Comparison of ENCODE assay signal across 10 cellular contexts in the genomic region with DNA sequence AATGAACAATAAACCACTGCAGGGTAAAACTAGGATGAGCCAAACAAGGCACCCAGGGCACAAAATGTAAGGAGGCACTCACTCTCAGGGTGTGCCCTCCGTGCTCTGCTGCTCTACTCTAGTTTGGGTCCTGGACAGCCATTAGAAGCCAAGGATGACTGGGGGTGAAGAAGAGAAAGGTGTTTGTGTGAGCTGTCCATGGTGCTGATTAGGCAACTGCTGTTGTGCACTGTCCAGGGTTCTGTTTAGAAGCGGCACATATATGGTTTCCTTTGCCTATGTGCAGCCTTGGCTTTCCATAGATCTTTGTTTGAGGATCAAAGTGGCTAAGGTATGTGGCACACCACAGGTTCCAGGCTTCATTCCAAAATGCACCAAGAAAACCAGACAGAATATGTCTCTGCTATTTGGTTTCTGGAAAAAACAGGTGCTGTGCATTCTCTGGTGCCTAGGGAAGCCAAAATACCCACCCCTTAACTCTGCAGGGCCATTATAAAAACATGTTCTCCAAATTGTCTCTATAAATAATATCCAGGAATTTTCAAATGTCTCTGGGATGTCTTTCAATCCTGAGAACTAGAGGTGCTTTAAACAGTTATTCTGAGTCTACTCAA.
A peak's percentile ranks its signal among the peaks of the same experiment; 100 is the strongest.
DNase-seq lines count a peak whose midpoint lies in the region; ATAC-seq and TF ChIP-seq lines count a peak whose summit lies in the region.
"Had no signal": no experiment of that assay in that cellular context is flagged by ENCODE, and none has a peak within 500 bp of the region (broad histone marks: within the 10 kb centered on the region; RNA-seq: fewer than 3 reads in every experiment).

No MANE protein-coding gene starts in this region.

- H3K36me3 ChIP-seq in CD4-positive, CD25-positive, alpha-beta regulatory T cell (ENCODE audit: control insufficient read depth, insufficient read depth, low read length) = no peaks in the 10 kb centered on the region
- H3K36me3 ChIP-seq in HEK293 (ENCODE audit: control insufficient read depth in 2 of 2, insufficient read depth in 1 of 2, low read length in 2 of 2) = no peaks in the 10 kb centered on the region
- no peaks in the 10 kb centered on the region for H3K36me3 ChIP-seq in tibial nerve
- H3K36me3 ChIP-seq: Peyer's patch had no signal

- peak in 2 of 3 donors; percentile 1 to 14 for DNase-seq in CD4-positive, CD25-positive, alpha-beta regulatory T cell
- DNase-seq in UCSD-AML1 (lab: John Stamatoyannopoulos, UW; ENCODE audit: unreplicated experiment) (peak; percentile 14), iPS-NIHi11 (ENCODE audit: low spot score) (peak; percentile 82), tibial nerve (ENCODE audit: low spot score in 2 of 2) (no peak), T1000 (lab: John Stamatoyannopoulos, UW) (no peak)
- DNase-seq in activated T-cell treated with anti-CD3 and anti-CD28 coated beads, Interleukin-2, amount 50 U/mL, for 1 hour = no peak
- DNase-seq: kidney, Peyer's patch had no signal

- H3K9me3 ChIP-seq in CD4-positive, CD25-positive, alpha-beta regulatory T cell (ENCODE audit: control insufficient read depth in 2 of 2, low read length in 2 of 2) = no peaks in the 10 kb centered on the region
- H3K9me3 ChIP-seq in HEK293 (ENCODE audit: control insufficient read depth, insufficient read depth, low read depth, low read length) (no peaks in the 10 kb centered on the region), tibial nerve (peaks cover 0 to 24% (median 2%) of the 10 kb centered on the region in 4 donors)
- H3K9me3 ChIP-seq: Peyer's patch had no signal

- no peak overlapping the region for H3K4me3 ChIP-seq in CD4-positive, CD25-positive, alpha-beta regulatory T cell (ENCODE audit: low read depth, low read length)
- H3K4me3 ChIP-seq in HEK293 (ENCODE audit: low read depth, low read length) (no peak overlapping the region), tibial nerve (no peak overlapping the region)
- H3K4me3 ChIP-seq: Peyer's patch had no signal

- no peaks in the 10 kb centered on the region for H3K36me3 Mint-ChIP-seq in CD4-positive, CD25-positive, alpha-beta regulatory T cell

- peaks cover 0 to 27% (median 2%) of the 10 kb centered on the region in 7 donors for H3K9me3 Mint-ChIP-seq in CD4-positive, CD25-positive, alpha-beta regulatory T cell

- no peak for TF ChIP-seq POLR2A in tibial nerve (IDR thresholded peaks at IDR 0.05)

- H3K27ac Mint-ChIP-seq in CD4-positive, CD25-positive, alpha-beta regulatory T cell = no peak overlapping the region

- no peak for TF ChIP-seq EP300 in tibial nerve (IDR thresholded peaks at IDR 0.05)

- 14 to 17% methylated on average over 2 of the region's 2 CpGs for WGBS in tibial nerve, 2 donors

- ATAC-seq in CD4-positive, CD25-positive, alpha-beta regulatory T cell (ENCODE audit: low read depth in 2 of 2) = no peak
- no peak for ATAC-seq in GM18520 (IDR thresholded peaks at IDR 0.05; ENCODE audit: unreplicated experiment)

- CTCF ChIA-PET in HEK293 (lab: Yijun Ruan, JAX) = no interaction called here

- no peaks in the 10 kb centered on the region for H3K4me1 Mint-ChIP-seq in CD4-positive, CD25-positive, alpha-beta regulatory T cell

- no peak overlapping the region for H3K27ac ChIP-seq in CD4-positive, CD25-positive, alpha-beta regulatory T cell (ENCODE audit: insufficient read depth, low read length, poor library complexity, severe bottlenecking)
- H3K27ac ChIP-seq in HEK293 (ENCODE audit: extremely low read depth, low read depth, low read length) (no peak overlapping the region), tibial nerve (no peak overlapping the region)
- H3K27ac ChIP-seq: Peyer's patch had no signal

- H3K4me3 Mint-ChIP-seq in CD4-positive, CD25-positive, alpha-beta regulatory T cell = no peak overlapping the region

- no peak for TF ChIP-seq CTCF in HEK293 (tag by site-specific recombination; IDR thresholded peaks at IDR 0.05)
- no peak for TF ChIP-seq CTCF in tibial nerve (IDR thresholded peaks at IDR 0.05)

- no peaks in the 10 kb centered on the region for H3K27me3 Mint-ChIP-seq in CD4-positive, CD25-positive, alpha-beta regulatory T cell

- POLR2A ChIA-PET in HEK293 (lab: Yijun Ruan, JAX) = no interaction called here

- no peaks in the 10 kb centered on the region for H3K27me3 ChIP-seq in CD4-positive, CD25-positive, alpha-beta regulatory T cell (ENCODE audit: control insufficient read depth, insufficient read depth, low read length)
- no peaks in the 10 kb centered on the region for H3K27me3 ChIP-seq in tibial nerve
- H3K27me3 ChIP-seq: Peyer's patch had no signal

- H3K4me1 ChIP-seq in CD4-positive, CD25-positive, alpha-beta regulatory T cell (ENCODE audit: control insufficient read depth, insufficient read depth, low read length, poor library complexity, severe bottlenecking) = no peaks in the 10 kb centered on the region
- H3K4me1 ChIP-seq in HEK293 (ENCODE audit: control insufficient read depth, insufficient read depth, low read length) = no peaks in the 10 kb centered on the region
- H3K4me1 ChIP-seq in tibial nerve = no peaks in the 10 kb centered on the region
- H3K4me1 ChIP-seq: Peyer's patch had no signal

TF ChIP-seq in HEK293, 187 proteins besides CTCF, POLR2A, EP300 and RAD21:
- TF ChIP-seq ZBTB48 (tag by site-specific recombination; IDR thresholded peaks at IDR 0.05) = no peak
- peak; percentile 29; the same call in 1 of the 2 replicates for TF ChIP-seq MEIS1 (CRISPR knock-in tag; IDR thresholded peaks at IDR 0.05; ENCODE audit: borderline replicate concordance)
- no peak for TF ChIP-seq ZNF391 (tag by site-specific recombination; IDR thresholded peaks at IDR 0.05; ENCODE audit: borderline replicate concordance, low read depth)
- TF ChIP-seq REST (tag by site-specific recombination; IDR thresholded peaks at IDR 0.05) = peak; percentile 99
- TF ChIP-seq HOXD13 (CRISPR knock-in tag; IDR thresholded peaks at IDR 0.05; ENCODE audit: borderline replicate concordance) = peak; percentile 74; the same call in 1 of the 2 replicates
- TF ChIP-seq ZNF48 (tag by site-specific recombination; IDR thresholded peaks at IDR 0.05) = no peak

Comparison
In these comparisons a context has a peak if more than half of its experiments do, and no peak if none do; other contexts are left out.
1. DNase-seq: peak in CD4-positive, CD25-positive, alpha-beta regulatory T cell (2 of 3), UCSD-AML1 (single experiment) and iPS-NIHi11 (single experiment); none in activated T-cell treated with anti-CD3 and anti-CD28 coated beads, Interleukin-2, amount 50 U/mL, for 1 hour (single experiment), tibial nerve (0 of 2) and T1000 (single experiment).